23 cellular contexts compared by ENCODE assay signal in genomic region chr17:73467651-73468050, GRCh38.
"Had no signal": no experiment of that assay in that cellular context is flagged by ENCODE, and none has a peak within 500 bp of the region (broad histone marks: within the 10 kb centered on the region; RNA-seq: fewer than 3 reads in every experiment).

No MANE protein-coding gene starts in this region.

- H3K9me3 ChIP-seq: breast epithelium had no signal

- H3K4me2 ChIP-seq: PC-9 had no signal

- DNase-seq: activated CD4-positive, alpha-beta T cell treated with anti-CD3 and anti-CD28 coated beads for 48 hours; activated CD4-positive, alpha-beta T cell treated with anti-CD3 and anti-CD28 coated beads, Interleukin-2, amount 50 U/mL, for 4 hours; activated CD4-positive, CD25-positive, alpha-beta regulatory T cell treated with anti-CD3 and anti-CD28 coated beads, Interleukin-2, amount 50 U/mL, for 72 hours; activated CD8-positive, alpha-beta memory T cell treated with anti-CD3 and anti-CD28 coated beads, Interleukin-2, amount 50 U/mL, for 48 hours; activated CD8-positive, alpha-beta T cell treated with anti-CD3 and anti-CD28 coated beads, Interleukin-2, amount 10 ng/mL, durations not matched to agents 7 days and 5 days; activated effector memory CD4-positive, alpha-beta T cell treated with Interleukin-2 at 50 U/mL for 16 hours; activated naive CD4-positive, alpha-beta T cell; activated T-cell treated with anti-CD3 and anti-CD28 coated beads, Interleukin-2, amount 50 U/mL, for 1 hour; aorta; caudate nucleus; Karpas-422; MM.1S; NCI-H1105 treated with DMSO at 0.1 percent for 48 hours; NCI-H1436 treated with DMSO at 0.1 percent for 48 hours; NCI-H187; NCI-H82; PC-9; SIG-M5; T-helper 17 cell; T-helper 9 cell had no signal

- H3K9me3 Mint-ChIP-seq: activated naive CD4-positive, alpha-beta T cell treated with anti-CD3 and anti-CD28 coated beads, Interleukin-2, amount 50 U/mL, for 24 hours had no signal

- H3K4me1 ChIP-seq: breast epithelium had no signal

- H3K27ac Mint-ChIP-seq: activated CD8-positive, alpha-beta T cell treated with anti-CD3 and anti-CD28 coated beads, Interleukin-2, amount 10 ng/mL, durations not matched to agents 7 days and 5 days; activated naive CD4-positive, alpha-beta T cell treated with anti-CD3 and anti-CD28 coated beads, Interleukin-2, amount 50 U/mL, for 24 hours; T-helper 17 cell; WTC11 had no signal

- H3K36me3 ChIP-seq: breast epithelium had no signal

- H3K4me3 Mint-ChIP-seq: activated CD8-positive, alpha-beta T cell treated with anti-CD3 and anti-CD28 coated beads, Interleukin-2, amount 10 ng/mL, durations not matched to agents 7 days and 5 days; activated naive CD4-positive, alpha-beta T cell treated with anti-CD3 and anti-CD28 coated beads, Interleukin-2, amount 50 U/mL, for 24 hours; T-helper 17 cell; WTC11 had no signal

- H3K27me3 ChIP-seq: breast epithelium had no signal

- H3K27me3 Mint-ChIP-seq: activated naive CD4-positive, alpha-beta T cell treated with anti-CD3 and anti-CD28 coated beads, Interleukin-2, amount 50 U/mL, for 24 hours had no signal

- H3K4me3 ChIP-seq: breast epithelium, PC-9 had no signal

- H2AFZ ChIP-seq: PC-9 had no signal

- H3K4me1 Mint-ChIP-seq: activated naive CD4-positive, alpha-beta T cell treated with anti-CD3 and anti-CD28 coated beads, Interleukin-2, amount 50 U/mL, for 24 hours had no signal

- H3K27ac ChIP-seq: breast epithelium, PC-9 had no signal

- H3K36me3 Mint-ChIP-seq: activated naive CD4-positive, alpha-beta T cell treated with anti-CD3 and anti-CD28 coated beads, Interleukin-2, amount 50 U/mL, for 24 hours had no signal

- ATAC-seq: activated CD8-positive, alpha-beta T cell treated with anti-CD3 and anti-CD28 coated beads, Interleukin-2, amount 10 ng/mL, durations not matched to agents 7 days and 5 days; T-helper 17 cell; WTC11 had no signal
